Comparison of ENCODE assay signal across 17 cellular contexts in the genomic region with DNA sequence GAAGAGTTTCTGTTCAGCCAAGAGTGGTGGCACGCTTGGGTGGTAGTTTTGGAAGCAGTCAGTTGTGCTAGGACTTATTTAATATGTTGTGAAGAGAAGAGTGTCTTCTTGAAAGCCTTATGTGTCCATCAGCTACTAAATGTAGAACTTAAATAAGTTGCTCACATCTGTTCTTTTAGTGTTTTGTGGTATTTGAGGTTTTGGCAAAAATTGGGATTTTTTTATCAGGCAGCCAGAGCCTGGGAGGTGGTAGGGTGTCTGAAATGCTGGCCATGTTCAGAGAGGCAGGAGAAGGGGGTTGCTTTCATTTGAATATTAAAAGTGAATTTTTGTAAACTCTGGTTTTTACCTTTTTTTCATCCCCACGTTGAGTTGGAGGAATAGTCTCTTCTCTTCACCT. TPM values are rescaled to one million over a fixed set of nuclear protein-coding genes. Genes with fewer than 3 reads are reported as not detected.
A peak's percentile ranks its signal among the peaks of the same experiment; 100 is the strongest.
DNase-seq lines count a peak whose midpoint lies in the region; ATAC-seq and TF ChIP-seq lines count a peak whose summit lies in the region.
"Had no signal": no experiment of that assay in that cellular context is flagged by ENCODE, and none has a peak within 500 bp of the region (broad histone marks: within the 10 kb centered on the region; RNA-seq: fewer than 3 reads in every experiment).

No MANE protein-coding gene starts in this region.

- 0 out of 2 replicates have a peak overlapping the region, but pooled peaks have one; percentile 0 for H3K27ac ChIP-seq in SK-N-MC
- H3K27ac ChIP-seq: GM23248, HL-60 had no signal

- H3K4me3 ChIP-seq in SK-N-MC: no peak overlapping the region
- H3K4me3 ChIP-seq: GM23248 had no signal

- no peak overlapping the region for H3K9ac ChIP-seq in SK-N-MC (ENCODE audit: insufficient read length)
- H3K9ac ChIP-seq: GM23248 had no signal

- no peaks in the 10 kb centered on the region for H3K9me3 ChIP-seq in SK-N-MC (ENCODE audit: low read depth, low read length)

- DNase-seq in EH (ENCODE audit: low read depth) (peak; percentile 28), SK-N-MC (ENCODE audit: low read depth, low spot score) (no peak), fibroblast of peridontal ligament (ENCODE audit: extremely low read depth) (peak; percentile 65), AG08396 (ENCODE audit: low spot score) (no peak), C1 segment of cervical spinal cord (lab: John Stamatoyannopoulos, UW) (no peak), NCI-H1048 (lab: John Stamatoyannopoulos, UW) (no peak)
- no peak for DNase-seq in stimulated activated naive B cell treated with anti-CD40 and anti-IgM and Interleukin-4, amounts not matched to agents 10 μg/mL and 1 μg/mL and 100 μg/mL, for 72 hours
- no peak for DNase-seq in activated CD8-positive, alpha-beta T cell treated with anti-CD3 and anti-CD28 coated beads for 36 hours
- DNase-seq: EL, GM23248, NCI-H1092, NCI-H1694, SHP77 had no signal

- intact Hi-C loops in activated CD8-positive, alpha-beta T cell treated with anti-CD3 and anti-CD28 coated beads for 36 hours (cut with micrococcal nuclease): no loop called here

- no peaks in the 10 kb centered on the region for H3K9me3 Mint-ChIP-seq in stimulated activated naive B cell treated with anti-CD40 and anti-IgM and Interleukin-4, amounts not matched to agents 10 μg/mL and 1 μg/mL and 100 μg/mL, for 72 hours
- H3K9me3 Mint-ChIP-seq in activated CD8-positive, alpha-beta T cell treated with anti-CD3 and anti-CD28 coated beads for 36 hours: no peaks in the 10 kb centered on the region

- peaks cover 32 to 62% of the 10 kb centered on the region in 2 donors for H3K36me3 Mint-ChIP-seq in stimulated activated naive B cell treated with anti-CD40 and anti-IgM and Interleukin-4, amounts not matched to agents 10 μg/mL and 1 μg/mL and 100 μg/mL, for 72 hours
- peaks cover 35% of the 10 kb centered on the region for H3K36me3 Mint-ChIP-seq in activated CD8-positive, alpha-beta T cell treated with anti-CD3 and anti-CD28 coated beads for 36 hours (ENCODE audit: low read depth)

- peak overlapping the region; percentile 7 for H3K27ac Mint-ChIP-seq in stimulated activated naive B cell treated with anti-CD40 and anti-IgM and Interleukin-4, amounts not matched to agents 10 μg/mL and 1 μg/mL and 100 μg/mL, for 72 hours
- H3K27ac Mint-ChIP-seq in activated CD8-positive, alpha-beta T cell treated with anti-CD3 and anti-CD28 coated beads for 36 hours: no peak overlapping the region
- H3K27ac Mint-ChIP-seq: B cell had no signal

- CTCF ChIA-PET in activated CD8-positive, alpha-beta T cell treated with anti-CD3 and anti-CD28 coated beads for 36 hours (lab: Charles Lee): no interaction called here

- no peak for TF ChIP-seq CTCF in activated CD8-positive, alpha-beta T cell treated with anti-CD3 and anti-CD28 coated beads for 36 hours (IDR thresholded peaks at IDR 0.05)

- POLR2A ChIA-PET in activated CD8-positive, alpha-beta T cell treated with anti-CD3 and anti-CD28 coated beads for 36 hours (lab: Charles Lee): interaction anchor here (1.8 kb wide), 1 partner anchor 15 kb away, joined by 5 read pairs; no protein-coding TSS in a partner anchor

- H3K4me3 Mint-ChIP-seq in stimulated activated naive B cell treated with anti-CD40 and anti-IgM and Interleukin-4, amounts not matched to agents 10 μg/mL and 1 μg/mL and 100 μg/mL, for 72 hours: no peak overlapping the region
- H3K4me3 Mint-ChIP-seq in activated CD8-positive, alpha-beta T cell treated with anti-CD3 and anti-CD28 coated beads for 36 hours: no peak overlapping the region
- H3K4me3 Mint-ChIP-seq: B cell had no signal

- no peak for ATAC-seq in stimulated activated naive B cell treated with anti-CD40 and anti-IgM and Interleukin-4, amounts not matched to agents 10 μg/mL and 1 μg/mL and 100 μg/mL, for 72 hours (replicated peaks)
- ATAC-seq in activated CD8-positive, alpha-beta T cell treated with anti-CD3 and anti-CD28 coated beads for 36 hours: no peak
- ATAC-seq: HCT116, Panc1 had no signal

- H3K4me1 Mint-ChIP-seq in stimulated activated naive B cell treated with anti-CD40 and anti-IgM and Interleukin-4, amounts not matched to agents 10 μg/mL and 1 μg/mL and 100 μg/mL, for 72 hours: peaks cover 41 to 61% of the 10 kb centered on the region in 2 donors
- peaks cover 35% of the 10 kb centered on the region for H3K4me1 Mint-ChIP-seq in activated CD8-positive, alpha-beta T cell treated with anti-CD3 and anti-CD28 coated beads for 36 hours (ENCODE audit: low read depth)

- peaks cover 27% of the 10 kb centered on the region for H3K36me3 ChIP-seq in SK-N-MC (ENCODE audit: insufficient read depth, low read length)

- no peaks in the 10 kb centered on the region for H3K27me3 Mint-ChIP-seq in stimulated activated naive B cell treated with anti-CD40 and anti-IgM and Interleukin-4, amounts not matched to agents 10 μg/mL and 1 μg/mL and 100 μg/mL, for 72 hours
- no peaks in the 10 kb centered on the region for H3K27me3 Mint-ChIP-seq in activated CD8-positive, alpha-beta T cell treated with anti-CD3 and anti-CD28 coated beads for 36 hours
- H3K27me3 Mint-ChIP-seq: B cell had no signal

RNA-seq across cellular contexts. Expression of gene ZBTB34, which starts 24.2 kb away (rescaled TPM):
- total RNA-seq in activated CD8-positive, alpha-beta T cell treated with anti-CD3 and anti-CD28 coated beads for 36 hours: 1 to 10 TPM; 4.6 to 4.7 TPM

RNA-seq across cellular contexts. Expression of gene ZBTB43, which starts 31.4 kb away (rescaled TPM):
- 10 to 100 TPM; 14.3 to 21.1 TPM for total RNA-seq in activated CD8-positive, alpha-beta T cell treated with anti-CD3 and anti-CD28 coated beads for 36 hours

Comparison
In these comparisons a context has a peak if more than half of its experiments do, and no peak if none do; other contexts are left out.
1. DNase-seq: peak in EH (single experiment) and fibroblast of peridontal ligament (single experiment); none in SK-N-MC (single experiment), stimulated activated naive B cell treated with anti-CD40 and anti-IgM and Interleukin-4, amounts not matched to agents 10 μg/mL and 1 μg/mL and 100 μg/mL, for 72 hours (single experiment), AG08396 (single experiment), activated CD8-positive, alpha-beta T cell treated with anti-CD3 and anti-CD28 coated beads for 36 hours (single experiment), C1 segment of cervical spinal cord (0 of 14) and NCI-H1048 (single experiment).